ENCODE assay signal across 24 cellular contexts in the genomic region with DNA sequence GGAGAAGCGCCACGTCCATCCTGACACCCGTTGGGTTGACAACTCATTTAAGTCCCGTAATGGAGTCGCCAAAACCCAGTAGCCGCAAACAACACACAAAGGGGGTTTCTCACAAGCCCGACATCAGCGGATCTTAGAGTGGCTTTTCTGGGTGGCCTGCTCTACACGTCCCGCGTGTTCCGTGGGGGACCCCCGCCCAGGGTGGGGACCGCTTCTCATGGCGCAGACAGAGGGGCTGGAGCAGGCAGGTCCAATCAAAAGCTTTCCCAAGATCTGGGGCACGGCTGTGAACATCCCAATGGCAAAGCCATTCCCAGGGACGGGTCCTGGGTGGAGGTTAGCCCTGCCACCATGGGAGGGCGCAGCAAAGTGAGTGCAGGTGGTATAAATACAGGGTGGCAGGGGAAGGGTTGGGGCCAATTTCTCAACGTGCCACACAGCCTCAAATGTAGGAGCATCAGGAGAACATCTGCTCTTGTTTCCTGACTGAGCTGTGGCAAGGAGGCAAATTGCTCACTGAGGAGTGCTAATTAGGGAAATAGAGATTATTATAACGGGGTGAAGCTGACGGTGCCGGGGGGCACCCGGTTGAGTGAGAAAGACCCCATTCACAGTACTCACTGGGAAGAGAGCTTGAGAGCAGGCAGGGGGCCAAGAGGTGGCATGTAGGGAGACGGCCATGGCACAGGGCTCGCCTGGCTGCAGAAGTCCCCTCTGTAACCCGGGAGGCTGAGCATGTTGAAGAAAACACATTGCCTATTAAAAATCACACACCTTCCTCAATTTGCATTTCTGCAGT.
"Had no signal": no experiment of that assay in that cellular context is flagged by ENCODE, and none has a peak within 500 bp of the region (broad histone marks: within the 10 kb centered on the region; RNA-seq: fewer than 3 reads in every experiment).

No MANE protein-coding gene starts in this region.

- H3K4me3 Mint-ChIP-seq: endodermal cell; mesothelial cell of epicardium; natural killer cell; neural crest cell; stimulated activated effector memory CD8-positive, alpha-beta T cell treated with anti-CD3 and anti-CD28 coated beads, Interleukin-12 subunit alpha, Interleukin-12 subunit beta, amount 100 ng/mL, for 72 hours had no signal

- H3K4me1 Mint-ChIP-seq: mesothelial cell of epicardium; natural killer cell; stimulated activated effector memory CD8-positive, alpha-beta T cell treated with anti-CD3 and anti-CD28 coated beads, Interleukin-12 subunit alpha, Interleukin-12 subunit beta, amount 100 ng/mL, for 72 hours had no signal

- H3K27me3 ChIP-seq: colonic mucosa, right lobe of liver, thyroid gland, upper lobe of left lung, vagina had no signal

- H3K9me3 ChIP-seq: colonic mucosa, heart left ventricle, psoas muscle, right lobe of liver, suprapubic skin, thyroid gland, upper lobe of left lung, vagina had no signal

- H3K36me3 ChIP-seq: colonic mucosa, heart left ventricle, right lobe of liver, suprapubic skin, thyroid gland, upper lobe of left lung, vagina had no signal

- H3K4me1 ChIP-seq: colonic mucosa, heart left ventricle, parathyroid adenoma, psoas muscle, right lobe of liver, suprapubic skin, thyroid gland, upper lobe of left lung, vagina had no signal

- DNase-seq: colonic mucosa; dermis blood vessel endothelial cell; effector CD4-positive, alpha-beta T cell; endodermal cell; erythroblast; foreskin melanocyte; heart left ventricle; hippocampal formation; left colon; natural killer cell; occipital lobe; psoas muscle; right lobe of liver; stimulated activated CD4-positive, alpha-beta T cell treated with anti-CD3 and anti-CD28 coated beads, Interleukin-4, amount 100 ng/mL, for 1 hour; stimulated activated CD8-positive, alpha-beta memory T cell treated with anti-CD3 and anti-CD28 coated beads, Interleukin-4, amount 100 ng/mL, for 48 hours; stimulated activated naive CD8-positive, alpha-beta T cell treated with anti-CD3 and anti-CD28 coated beads, Interleukin-15, Interleukin-2, amounts not matched to agents 100 U/mL and 50 U/mL, for 24 hours; thyroid gland; upper lobe of left lung had no signal

- H3K9me3 Mint-ChIP-seq: mesothelial cell of epicardium; natural killer cell; neural crest cell; stimulated activated effector memory CD8-positive, alpha-beta T cell treated with anti-CD3 and anti-CD28 coated beads, Interleukin-12 subunit alpha, Interleukin-12 subunit beta, amount 100 ng/mL, for 72 hours had no signal

- H3K9ac ChIP-seq: parathyroid adenoma had no signal

- ATAC-seq: heart left ventricle; left colon; natural killer cell; psoas muscle; right lobe of liver; stimulated activated naive CD8-positive, alpha-beta T cell treated with anti-CD3 and anti-CD28 coated beads, Interleukin-15, Interleukin-2, amounts not matched to agents 100 U/mL and 50 U/mL, for 24 hours had no signal

- H3K27ac Mint-ChIP-seq: endodermal cell; mesothelial cell of epicardium; natural killer cell; stimulated activated effector memory CD8-positive, alpha-beta T cell treated with anti-CD3 and anti-CD28 coated beads, Interleukin-12 subunit alpha, Interleukin-12 subunit beta, amount 100 ng/mL, for 72 hours had no signal

- H3K27ac ChIP-seq: colonic mucosa, heart left ventricle, parathyroid adenoma, psoas muscle, right lobe of liver, suprapubic skin, thyroid gland, upper lobe of left lung, vagina had no signal

- H3K36me3 Mint-ChIP-seq: mesothelial cell of epicardium; natural killer cell; stimulated activated effector memory CD8-positive, alpha-beta T cell treated with anti-CD3 and anti-CD28 coated beads, Interleukin-12 subunit alpha, Interleukin-12 subunit beta, amount 100 ng/mL, for 72 hours had no signal

- H3K79me2 ChIP-seq: parathyroid adenoma had no signal

- H2AFZ ChIP-seq: parathyroid adenoma had no signal

- H3K4me3 ChIP-seq: colonic mucosa, heart left ventricle, psoas muscle, right lobe of liver, suprapubic skin, thyroid gland, upper lobe of left lung, vagina had no signal
